Comparison of ENCODE assay signal across 18 cellular contexts in genomic region chr15:90287096-90287495, GRCh38. TPM values are rescaled to one million over a fixed set of nuclear protein-coding genes. Genes with fewer than 3 reads are reported as not detected.
DNase-seq lines count a peak whose midpoint lies in the region; ATAC-seq, FAIRE-seq and TF ChIP-seq lines count a peak whose summit lies in the region.
"Had no signal": no experiment of that assay in that cellular context is flagged by ENCODE, and none has a peak within 500 bp of the region (broad histone marks: within the 10 kb centered on the region; RNA-seq: fewer than 3 reads in every experiment).

No MANE protein-coding gene starts in this region.

- H3K27me3 ChIP-seq in H7 (ENCODE audit: control insufficient read depth, insufficient read depth, low read length) = no peaks in the 10 kb centered on the region
- no peaks in the 10 kb centered on the region for H3K27me3 ChIP-seq in K562 (ENCODE audit: control insufficient read depth in 2 of 2, insufficient read depth in 2 of 2, low read length in 2 of 2)
- no peaks in the 10 kb centered on the region for H3K27me3 ChIP-seq in osteoblast (ENCODE audit: insufficient read depth, low read length)
- H3K27me3 ChIP-seq: brain microvascular endothelial cell, gastrocnemius medialis, ovary, SJCRH30 had no signal

- intact Hi-C loops in K562 (cut with micrococcal nuclease) = loop anchor here (5.0 to 10.0 kb wide), 2 partner anchors 55 to 542 kb away; partner anchors contain the start of genes CIB1 and GDPGP1

- WGBS in K562 (ENCODE audit: insufficient coverage, low coverage, missing lambda C conversion rate) = 24% methylated on average over 5 of the region's 5 CpGs

- no peaks in the 10 kb centered on the region for H4K20me1 ChIP-seq in K562 (replicated peaks; ENCODE audit: control insufficient read depth, insufficient read depth, low read length)
- no peaks in the 10 kb centered on the region for H4K20me1 ChIP-seq in osteoblast (ENCODE audit: insufficient read depth, low read length)

- H3K36me3 ChIP-seq in H7 (replicated peaks; ENCODE audit: control insufficient read depth, insufficient read depth, low read length) (no peaks in the 10 kb centered on the region), K562 (ENCODE audit: control insufficient read depth, insufficient read depth, low read length) (no peaks in the 10 kb centered on the region), osteoblast (ENCODE audit: insufficient read depth, low read length) (no peaks in the 10 kb centered on the region)
- H3K36me3 ChIP-seq: brain microvascular endothelial cell, gastrocnemius medialis, ovary, SJCRH30 had no signal

- CTCF ChIA-PET in K562 (lab: Yijun Ruan, JAX; ENCODE audit: low intra/inter-chr PET ratio) = interaction anchor here (0.6 to 0.7 kb wide), 3 partner anchors 144 to 387 kb away, joined by 3 to 8 read pairs (median 8); no protein-coding TSS in a partner anchor

- no peak for ATAC-seq in K562
- ATAC-seq in HG03460 (IDR thresholded peaks at IDR 0.05; ENCODE audit: unreplicated experiment) = no peak
- ATAC-seq: gastrocnemius medialis had no signal

- TF ChIP-seq RAD21 in K562 (CRISPR knock-in tag; conservative IDR thresholded peaks at IDR 0.05 in 1 of 2, IDR thresholded peaks at IDR 0.05 in 1 of 2) = no peak

- H3K9me1 ChIP-seq in K562 (ENCODE audit: control insufficient read depth, insufficient read depth, low read length) = no peaks in the 10 kb centered on the region

- TF ChIP-seq CTCF in K562 (IDR thresholded peaks at IDR 0.05 in 2 of 3, conservative IDR thresholded peaks at IDR 0.05 in 1 of 3; ENCODE audit: insufficient read depth in 2 of 3, low read depth in 1 of 3, low read length in 3 of 3) (no peak), osteoblast (IDR thresholded peaks at IDR 0.05; ENCODE audit: extremely low read depth, low read depth, low read length) (no peak)

- BruUV-seq in K562 (replicated peaks; lab: Mats Ljungman, UMichigan) = no TSS peak

- no peak for FAIRE-seq in K562 (lab: Jason Lieb, UNC)
- FAIRE-seq: D721Med, kidney, TTC549 had no signal

- TF ChIP-seq EP300 in K562 (IDR thresholded peaks at IDR 0.05; ENCODE audit: low read length) = no peak

- H3K4me3 ChIP-seq in H7 (ENCODE audit: insufficient read depth, low read depth, low read length) (no peak overlapping the region), K562 (no peak overlapping the region), osteoblast (ENCODE audit: insufficient read depth, low read length) (no peak overlapping the region)
- H3K4me3 ChIP-seq: gastrocnemius medialis, ovary, SJCRH30 had no signal

- peak; percentile 80 for DNase-seq in H7
- DNase-seq in K562 (ENCODE audit: extremely low read depth in 1 of 4, low spot score in 3 of 4) = no peak
- DNase-seq in osteoblast (ENCODE audit: insufficient read length, low spot score, missing footprints) = no peak
- DNase-seq in NCI-H1048 (lab: John Stamatoyannopoulos, UW) = no peak
- DNase-seq: activated CD8-positive, alpha-beta memory T cell treated with anti-CD3 and anti-CD28 coated beads for 24 hours; activated T-cell treated with anti-CD3 and anti-CD28 coated beads, Interleukin-2, amount 50 U/mL, for 48 hours; brain microvascular endothelial cell; gastrocnemius medialis; kidney; natural killer cell; NCI-H1105; NCI-H1930; ovary; stimulated activated CD4-positive, alpha-beta T cell treated with anti-CD3 and anti-CD28 coated beads, Interleukin-12 subunit alpha, Interleukin-12 subunit beta, amount 100 ng/mL, for 4 hours had no signal

- POLR2A ChIA-PET in K562 (lab: Yijun Ruan, JAX) = interaction anchor here (1.8 kb wide), 1 partner anchor 196 kb away, joined by 4 read pairs; no protein-coding TSS in a partner anchor

- in situ Hi-C loops in K562 (cut with MboI) = no loop called here

- H3K4me2 ChIP-seq in K562 (ENCODE audit: insufficient read depth, low read length) = no peak overlapping the region
- no peak overlapping the region for H3K4me2 ChIP-seq in osteoblast (ENCODE audit: insufficient read depth, low read length)

- H2AFZ ChIP-seq in K562 (ENCODE audit: low read depth, low read length) (no peak overlapping the region), osteoblast (ENCODE audit: low read length) (peak overlapping the region; percentile 41)

- H3K27ac ChIP-seq in K562 (ENCODE audit: extremely low read depth, low read depth, low read length) (no peak overlapping the region), osteoblast (ENCODE audit: low read depth, low read length) (no peak overlapping the region)
- H3K27ac ChIP-seq: brain microvascular endothelial cell, gastrocnemius medialis, ovary, SJCRH30 had no signal

- H3K79me2 ChIP-seq in K562 (ENCODE audit: control insufficient read depth, insufficient read depth, low read length) = no peaks in the 10 kb centered on the region
- no peaks in the 10 kb centered on the region for H3K79me2 ChIP-seq in osteoblast (ENCODE audit: insufficient read depth, low read length)

- TF ChIP-seq POLR2A in K562 (conservative IDR thresholded peaks at IDR 0.05) = no peak

- H3K9ac ChIP-seq in K562 (ENCODE audit: insufficient read depth in 1 of 2, low read depth in 2 of 2, low read length in 2 of 2) = no peak overlapping the region

- H3K9me3 ChIP-seq in K562 (replicated peaks; ENCODE audit: control insufficient read depth, insufficient read depth, low read depth, low read length) = no peaks in the 10 kb centered on the region
- no peaks in the 10 kb centered on the region for H3K9me3 ChIP-seq in osteoblast (ENCODE audit: low read depth, low read length)
- H3K9me3 ChIP-seq: gastrocnemius medialis, ovary, SJCRH30 had no signal

- peaks cover 0 to 6% of the 10 kb centered on the region in 2 experiments; a peak in 3 of 5 replicates for H3K4me1 ChIP-seq in K562 (replicated peaks in 1 of 2; ENCODE audit: control insufficient read depth in 2 of 2, insufficient read depth in 2 of 2, low read length in 2 of 2)
- H3K4me1 ChIP-seq in osteoblast (ENCODE audit: insufficient read depth, low read length) = no peaks in the 10 kb centered on the region
- H3K4me1 ChIP-seq: gastrocnemius medialis had no signal

RNA-seq across cellular contexts. Expression of gene NGRN, which starts 21.6 kb away (rescaled TPM):
- 66.6 and 72.9 TPM in 2 replicates for total RNA-seq in H7 (2014; rRNA removed; shearing (Covaris generic))
- total RNA-seq in K562 (2011; cell fraction: chromatin; rRNA removed; ENCODE audit: low replicate concordance) = 23.0 and 24.9 TPM in 2 replicates
- total RNA-seq in K562 (2011; cell fraction: nucleolus; rRNA removed) = 17.9 and 20.5 TPM in 2 replicates
- total RNA-seq in K562 (2011; cell fraction: nucleoplasm; rRNA removed) = 24.8 and 26.5 TPM in 2 replicates
- 69.5 and 73.4 TPM in 2 replicates for total RNA-seq in K562 (2014; rRNA removed)
- total RNA-seq in K562 (2014; rRNA removed; fragmentation: Illumina TruSeq; extraction: Trizol) = 54.9 and 58.8 TPM in 2 replicates
- total RNA-seq in K562 (2015; rRNA removed; fragmentation: Illumina TruSeq; extraction: Trizol) = 60.0 and 61.5 TPM in 2 replicates
- 64.6 and 66.5 TPM in 2 replicates for total RNA-seq in K562 (2021)
- 57.5 and 62.8 TPM in 2 replicates for polyA plus RNA-seq in K562 (2011; rRNA removed)
- 45.8 and 48.7 TPM in 2 replicates for polyA plus RNA-seq in K562 (2011; cell fraction: cytosol; rRNA removed)
- polyA plus RNA-seq in K562 (2011; cell fraction: nucleus; rRNA removed) = 21.4 and 27.0 TPM in 2 replicates
- polyA plus RNA-seq in K562 (2012) = 49.2 and 50.7 TPM in 2 replicates
- polyA plus RNA-seq in K562 (2014; fragmentation: Illumina TruSeq; extraction: Trizol) = 47.9 and 56.5 TPM in 2 replicates
- polyA plus RNA-seq in K562 (2014; fragmentation: Nextera tagmentation; extraction: Ambion mirVana) = 10 to 100 TPM; 14.0 to 21.0 TPM
- 64.5 and 70.3 TPM in 2 replicates for polyA plus RNA-seq in K562 (2014; rRNA removed)
- polyA minus RNA-seq in K562 (2011; rRNA and poly(A)+ RNA removed) = 37.7 and 38.0 TPM in 2 replicates
- 18.5 and 20.3 TPM in 2 replicates for polyA minus RNA-seq in K562 (2011; cell fraction: cytosol; rRNA and poly(A)+ RNA removed)
- 8.5 and 11.4 TPM in 2 replicates for polyA minus RNA-seq in K562 (2011; cell fraction: nucleus; rRNA and poly(A)+ RNA removed)
- total RNA-seq in osteoblast = 56.0 and 68.4 TPM in 2 replicates

RNA-seq across cellular contexts. Expression of gene TTLL13, which starts 37.7 kb away (rescaled TPM):
- total RNA-seq in H7 (2014; rRNA removed; shearing (Covaris generic)) = 0.07 and 0.14 TPM in 2 replicates
- 1.1 and 1.4 TPM in 2 replicates for total RNA-seq in K562 (2011; cell fraction: chromatin; rRNA removed; ENCODE audit: low replicate concordance)
- 0.53 and 0.83 TPM in 2 replicates for total RNA-seq in K562 (2011; cell fraction: nucleolus; rRNA removed)
- 0.37 and 0.76 TPM in 2 replicates for total RNA-seq in K562 (2011; cell fraction: nucleoplasm; rRNA removed)
- total RNA-seq in K562 (2014; rRNA removed) (0.04 TPM in 1 of 2 replicates, not detected in the other), K562 (2014; rRNA removed; fragmentation: Illumina TruSeq; extraction: Trizol) (0.10 and 0.22 TPM in 2 replicates), K562 (2015; rRNA removed; fragmentation: Illumina TruSeq; extraction: Trizol) (0.11 TPM in 1 of 2 replicates, not detected in the other), K562 (2021) (0.11 and 0.36 TPM in 2 replicates), osteoblast (under 0.01 TPM in 2 replicates)
- polyA plus RNA-seq in K562 (2011; rRNA removed) (0.20 and 0.24 TPM in 2 replicates), K562 (2014; fragmentation: Illumina TruSeq; extraction: Trizol) (0.12 TPM in 1 of 2 replicates, not detected in the other), K562 (2014; fragmentation: Nextera tagmentation; extraction: Ambion mirVana) (under 1 TPM; 0.10 to 0.17 TPM), K562 (2014; rRNA removed) (0.05 TPM in 1 of 2 replicates, not detected in the other)
- 0.22 and 0.24 TPM in 2 replicates for polyA plus RNA-seq in K562 (2011; cell fraction: cytosol; rRNA removed)
- 0.49 and 0.74 TPM in 2 replicates for polyA plus RNA-seq in K562 (2011; cell fraction: nucleus; rRNA removed)
- 0.17 and 0.55 TPM in 2 replicates for polyA plus RNA-seq in K562 (2012)
- polyA minus RNA-seq in K562 (2011; rRNA and poly(A)+ RNA removed) = 0.28 and 0.51 TPM in 2 replicates
- polyA minus RNA-seq in K562 (2011; cell fraction: cytosol; rRNA and poly(A)+ RNA removed) = not detected in 2 replicates
- polyA minus RNA-seq in K562 (2011; cell fraction: nucleus; rRNA and poly(A)+ RNA removed) = 0.22 and 0.40 TPM in 2 replicates
- total RNA-seq: gastrocnemius medialis, SJCRH30 had no signal

RNA-seq across cellular contexts. Expression of gene GDPGP1, which starts 53.1 kb away (rescaled TPM):
- 5.2 and 5.8 TPM in 2 replicates for total RNA-seq in H7 (2014; rRNA removed; shearing (Covaris generic))
- 9.0 and 29.0 TPM in 2 replicates for total RNA-seq in K562 (2011; cell fraction: chromatin; rRNA removed; ENCODE audit: low replicate concordance)
- total RNA-seq in K562 (2011; cell fraction: nucleolus; rRNA removed) = 29.9 and 32.4 TPM in 2 replicates
- 18.3 and 18.8 TPM in 2 replicates for total RNA-seq in K562 (2011; cell fraction: nucleoplasm; rRNA removed)
- 3.9 and 4.0 TPM in 2 replicates for total RNA-seq in K562 (2014; rRNA removed)
- total RNA-seq in K562 (2014; rRNA removed; fragmentation: Illumina TruSeq; extraction: Trizol) = 2.8 and 3.0 TPM in 2 replicates
- 2.4 and 3.0 TPM in 2 replicates for total RNA-seq in K562 (2015; rRNA removed; fragmentation: Illumina TruSeq; extraction: Trizol)
- 6.0 and 6.1 TPM in 2 replicates for total RNA-seq in K562 (2021)
- polyA plus RNA-seq in K562 (2011; rRNA removed) = 3.7 and 4.0 TPM in 2 replicates
- 1.4 and 2.7 TPM in 2 replicates for polyA plus RNA-seq in K562 (2011; cell fraction: cytosol; rRNA removed)
- polyA plus RNA-seq in K562 (2011; cell fraction: nucleus; rRNA removed) = 9.9 and 12.7 TPM in 2 replicates
- polyA plus RNA-seq in K562 (2012) = 2.3 and 4.2 TPM in 2 replicates
- 1.2 and 2.0 TPM in 2 replicates for polyA plus RNA-seq in K562 (2014; fragmentation: Illumina TruSeq; extraction: Trizol)
- under 1 TPM; 0.78 to 0.92 TPM for polyA plus RNA-seq in K562 (2014; fragmentation: Nextera tagmentation; extraction: Ambion mirVana)
- polyA plus RNA-seq in K562 (2014; rRNA removed) = 2.6 and 3.3 TPM in 2 replicates
- polyA minus RNA-seq in K562 (2011; rRNA and poly(A)+ RNA removed) = 7.1 and 7.7 TPM in 2 replicates
- polyA minus RNA-seq in K562 (2011; cell fraction: cytosol; rRNA and poly(A)+ RNA removed) = 6.0 and 7.6 TPM in 2 replicates
- 13.9 and 15.4 TPM in 2 replicates for polyA minus RNA-seq in K562 (2011; cell fraction: nucleus; rRNA and poly(A)+ RNA removed)
- 8.0 and 9.7 TPM in 2 replicates for total RNA-seq in osteoblast

RNA-seq across cellular contexts. Expression of gene CIB1, which starts 53.4 kb away (rescaled TPM):
- 16.3 and 21.2 TPM in 2 replicates for total RNA-seq in H7 (2014; rRNA removed; shearing (Covaris generic))
- total RNA-seq in K562 (2011; cell fraction: chromatin; rRNA removed; ENCODE audit: low replicate concordance) = 14.3 and 33.8 TPM in 2 replicates
- 35.9 and 36.5 TPM in 2 replicates for total RNA-seq in K562 (2011; cell fraction: nucleolus; rRNA removed)
- total RNA-seq in K562 (2011; cell fraction: nucleoplasm; rRNA removed) = 26.0 and 30.1 TPM in 2 replicates
- total RNA-seq in K562 (2014; rRNA removed) = 61.4 and 94.5 TPM in 2 replicates
- total RNA-seq in K562 (2014; rRNA removed; fragmentation: Illumina TruSeq; extraction: Trizol) = 46.9 and 49.6 TPM in 2 replicates
- total RNA-seq in K562 (2015; rRNA removed; fragmentation: Illumina TruSeq; extraction: Trizol) = 63.4 and 64.5 TPM in 2 replicates
- 106 and 107 TPM in 2 replicates for total RNA-seq in K562 (2021)
- 136 and 186 TPM in 2 replicates for polyA plus RNA-seq in K562 (2011; rRNA removed)
- 212 and 302 TPM in 2 replicates for polyA plus RNA-seq in K562 (2011; cell fraction: cytosol; rRNA removed)
- 104 and 147 TPM in 2 replicates for polyA plus RNA-seq in K562 (2011; cell fraction: nucleus; rRNA removed)
- 132 and 166 TPM in 2 replicates for polyA plus RNA-seq in K562 (2012)
- 107 and 138 TPM in 2 replicates for polyA plus RNA-seq in K562 (2014; fragmentation: Illumina TruSeq; extraction: Trizol)
- 10 to 100 TPM; 14.9 to 33.8 TPM for polyA plus RNA-seq in K562 (2014; fragmentation: Nextera tagmentation; extraction: Ambion mirVana)
- polyA plus RNA-seq in K562 (2014; rRNA removed) = 128 and 142 TPM in 2 replicates
- 38.2 and 47.4 TPM in 2 replicates for polyA minus RNA-seq in K562 (2011; rRNA and poly(A)+ RNA removed)
- 35.2 and 37.1 TPM in 2 replicates for polyA minus RNA-seq in K562 (2011; cell fraction: cytosol; rRNA and poly(A)+ RNA removed)
- polyA minus RNA-seq in K562 (2011; cell fraction: nucleus; rRNA and poly(A)+ RNA removed) = 10.0 and 16.9 TPM in 2 replicates
- 21.4 and 23.0 TPM in 2 replicates for total RNA-seq in osteoblast
